20 cellular contexts compared by ENCODE assay signal in genomic region chr7:680411-681127, GRCh38. TPM values are rescaled to one million over a fixed set of nuclear protein-coding genes. Genes with fewer than 3 reads are reported as not detected.
DNase-seq lines count a peak whose midpoint lies in the region; ATAC-seq, FAIRE-seq and TF ChIP-seq lines count a peak whose summit lies in the region.
"Had no signal": no experiment of that assay in that cellular context is flagged by ENCODE, and none has a peak within 500 bp of the region (broad histone marks: within the 10 kb centered on the region; RNA-seq: fewer than 3 reads in every experiment).

No MANE protein-coding gene starts in this region.

- H3K18ac ChIP-seq in H1 (ENCODE audit: extremely low read depth, low read length): no peak overlapping the region

- no peak for FAIRE-seq in H1 (lab: Jason Lieb, UNC)

- CTCF ChIA-PET in H1 (lab: Charles Lee; ENCODE audit: partially characterized antibody): no interaction called here

- peaks cover 1 to 3% of the 10 kb centered on the region in 2 experiments; a peak in 3 of 4 replicates for H3K9me3 ChIP-seq in H1 (ENCODE audit: insufficient read depth in 2 of 2, low read depth in 1 of 2, low read length in 1 of 2)
- H3K9me3 ChIP-seq in spleen: peaks cover 0 to 31% (median 9%) of the 10 kb centered on the region in 8 donors
- peaks cover 2 to 9% (median 5%) of the 10 kb centered on the region in 4 donors for H3K9me3 ChIP-seq in stomach

- H3K4me2 ChIP-seq in H1 (ENCODE audit: insufficient read depth in 1 of 2, low read depth in 2 of 2, low read length in 2 of 2): no peak overlapping the region

- H3K27ac ChIP-seq in H1 (ENCODE audit: low read depth, low read length): no peak overlapping the region
- H3K27ac ChIP-seq in spleen: no peak overlapping the region
- no peak overlapping the region for H3K27ac ChIP-seq in stomach
- H3K27ac ChIP-seq: GM23248 had no signal

- no peak for TF ChIP-seq RAD21 in H1 (IDR thresholded peaks at IDR 0.05 in 1 of 2, conservative IDR thresholded peaks at IDR 0.05 in 1 of 2; ENCODE audit: low read depth in 2 of 2, low read length in 2 of 2)

- no peak overlapping the region for H2BK15ac ChIP-seq in H1 (ENCODE audit: low read length)

- H3K79me2 ChIP-seq in H1 (ENCODE audit: control insufficient read depth in 1 of 2, insufficient read depth in 2 of 2, low read length in 2 of 2): no peaks in the 10 kb centered on the region; a peak in 1 of 4 replicates

- no peak for TF ChIP-seq POLR2A in H1 (IDR thresholded peaks at IDR 0.05; ENCODE audit: control extremely low read depth in 1 of 2, low read depth in 2 of 2, low read length in 2 of 2)
- no peak for TF ChIP-seq POLR2A in spleen (IDR thresholded peaks at IDR 0.05)
- no peak for TF ChIP-seq POLR2A in stomach (IDR thresholded peaks at IDR 0.05)

- H2AK5ac ChIP-seq in H1 (ENCODE audit: low read depth, low read length): no peak overlapping the region

- H3K14ac ChIP-seq in H1 (ENCODE audit: insufficient read length): no peak overlapping the region

- intact Hi-C loops in spleen (cut with DNase I; ENCODE audit: low total_unique reads): no loop called here
- intact Hi-C loops in stomach (cut with DNase I; ENCODE audit: low total_unique reads): no loop called here

- peaks cover 3% of the 10 kb centered on the region; the same call in 1 of the 2 replicates for H3K79me1 ChIP-seq in H1 (ENCODE audit: low read depth, low read length)

- peak overlapping the region; percentile 11 for H3K27ac Mint-ChIP-seq in activated T-helper 17 cell treated with anti-CD3 and anti-CD28 coated beads, Interleukin-2, amount 50 U/mL, for 72 hours

- peaks cover 2% of the 10 kb centered on the region; the same call in 1 of the 2 replicates for H3K23me2 ChIP-seq in H1 (ENCODE audit: low read depth, low read length)

- no peak overlapping the region for H3K9ac ChIP-seq in H1 (replicated peaks in 1 of 4; ENCODE audit: extremely low read depth in 1 of 4, low read depth in 3 of 4, low read length in 3 of 4)
- H3K9ac ChIP-seq: GM23248 had no signal

- H4K91ac ChIP-seq in H1 (replicated peaks; ENCODE audit: insufficient read length, low read length): no peak overlapping the region

- H3K4me1 Mint-ChIP-seq in activated T-helper 17 cell treated with anti-CD3 and anti-CD28 coated beads, Interleukin-2, amount 50 U/mL, for 72 hours: no peaks in the 10 kb centered on the region
- H3K4me1 Mint-ChIP-seq: CD4-positive, CD25-positive, alpha-beta regulatory T cell had no signal

- H2BK20ac ChIP-seq in H1 (ENCODE audit: low read length): no peak overlapping the region

- H3K4me1 ChIP-seq in H1 (replicated peaks in 1 of 4; ENCODE audit: control insufficient read depth in 3 of 4, insufficient read depth in 4 of 4, low read length in 3 of 4): no peaks in the 10 kb centered on the region
- H3K4me1 ChIP-seq in spleen: no peaks in the 10 kb centered on the region
- H3K4me1 ChIP-seq in stomach: no peaks in the 10 kb centered on the region
- H3K4me1 ChIP-seq: HAP-1 had no signal

- peaks cover 16% of the 10 kb centered on the region for H3K36me3 Mint-ChIP-seq in activated T-helper 17 cell treated with anti-CD3 and anti-CD28 coated beads, Interleukin-2, amount 50 U/mL, for 72 hours (ENCODE audit: low read depth)

- no peak for TF ChIP-seq CTCF in H1 (IDR thresholded peaks at IDR 0.05; ENCODE audit: control extremely low read depth in 1 of 3, insufficient read depth in 1 of 3, low read depth in 1 of 3, low read length in 3 of 3)
- no peak for TF ChIP-seq CTCF in spleen (IDR thresholded peaks at IDR 0.05 in 8 of 11, conservative IDR thresholded peaks at IDR 0.05 in 3 of 11)
- no peak for TF ChIP-seq CTCF in stomach (IDR thresholded peaks at IDR 0.05)

- H3K27me3 Mint-ChIP-seq in activated T-helper 17 cell treated with anti-CD3 and anti-CD28 coated beads, Interleukin-2, amount 50 U/mL, for 72 hours: no peaks in the 10 kb centered on the region
- H3K27me3 Mint-ChIP-seq: CD4-positive, CD25-positive, alpha-beta regulatory T cell had no signal

- no peak overlapping the region for H2BK120ac ChIP-seq in H1 (replicated peaks; ENCODE audit: low read depth, low read length)

- no peak for ATAC-seq in activated T-helper 17 cell treated with anti-CD3 and anti-CD28 coated beads, Interleukin-2, amount 50 U/mL, for 72 hours (replicated peaks)
- ATAC-seq: Panc1 had no signal

- H3K27me3 ChIP-seq in H1 (replicated peaks in 1 of 4; ENCODE audit: control insufficient read depth in 3 of 4, extremely low read depth in 1 of 4, insufficient read depth in 3 of 4, low read length in 3 of 4) (no peaks in the 10 kb centered on the region), spleen (replicated peaks in 1 of 7) (no peaks in the 10 kb centered on the region), stomach (no peaks in the 10 kb centered on the region)

- H4K20me1 ChIP-seq in H1 (replicated peaks in 1 of 2; ENCODE audit: control insufficient read depth in 1 of 2, insufficient read depth in 2 of 2, low read length in 2 of 2): no peaks in the 10 kb centered on the region

- H2BK5ac ChIP-seq in H1 (ENCODE audit: low read depth, low read length): no peak overlapping the region

- no peak overlapping the region for H3K56ac ChIP-seq in H1 (replicated peaks; ENCODE audit: insufficient read length, low read depth, low read length)

- H2AFZ ChIP-seq in H1 (ENCODE audit: low read length): no peak overlapping the region
- H2AFZ ChIP-seq: GM23248 had no signal

- peaks cover 2 to 40% (median 11%) of the 10 kb centered on the region in 4 experiments; a peak in 7 of 8 replicates for H3K36me3 ChIP-seq in H1 (ENCODE audit: control insufficient read depth in 2 of 4, insufficient read depth in 4 of 4, low read length in 3 of 4)
- H3K36me3 ChIP-seq in spleen: peaks cover 0 to 60% (median 19%) of the 10 kb centered on the region in 6 donors
- peaks cover 0 to 56% (median 41%) of the 10 kb centered on the region in 4 donors for H3K36me3 ChIP-seq in stomach

- H4K5ac ChIP-seq in H1 (ENCODE audit: insufficient read length, low read depth, low read length): no peak overlapping the region

- H3K4me3 ChIP-seq in H1 (ENCODE audit: extremely low read depth in 1 of 4, insufficient read depth in 2 of 4, low read depth in 3 of 4, low read length in 4 of 4) (no peak overlapping the region), spleen (no peak overlapping the region), stomach (no peak overlapping the region)
- H3K4me3 ChIP-seq: GM23248, HAP-1 had no signal

- POLR2A ChIA-PET in H1 (lab: Charles Lee; ENCODE audit: partially characterized antibody): no interaction called here

- H3K9me3 Mint-ChIP-seq in activated T-helper 17 cell treated with anti-CD3 and anti-CD28 coated beads, Interleukin-2, amount 50 U/mL, for 72 hours: peaks cover 5% of the 10 kb centered on the region

- 87% methylated on average over 23 of the region's 25 CpGs; no CpG with 5 or more reads in 1 of the 2 experiments for WGBS in H1 (ENCODE audit: extremely low coverage in 1 of 2, insufficient coverage in 1 of 2, insufficient read length in 1 of 2, insufficient replicate concordance in 2 of 2, low coverage in 1 of 2, low lambda C conversion rate in 2 of 2, missing lambda C conversion rate in 1 of 2), 2 experiments
- 93 to 98% (median 96%) methylated on average over 14 to 25 of the region's 25 CpGs for WGBS in spleen, 5 donors
- WGBS in stomach, 5 donors: 95 to 99% (median 97%) methylated on average over 25 of the region's 25 CpGs

- H4K8ac ChIP-seq in H1 (ENCODE audit: extremely low read depth, insufficient read depth, low read length): peak overlapping the region; percentile 2; the same call in 1 of the 2 replicates

- H2BK12ac ChIP-seq in H1 (ENCODE audit: low read depth, low read length): no peak overlapping the region

- no peak overlapping the region for H3K23ac ChIP-seq in H1 (ENCODE audit: insufficient read length)

- no peak overlapping the region for H3K4ac ChIP-seq in H1 (replicated peaks; ENCODE audit: insufficient read length, low read depth, low read length)

- H3K4me3 Mint-ChIP-seq in activated T-helper 17 cell treated with anti-CD3 and anti-CD28 coated beads, Interleukin-2, amount 50 U/mL, for 72 hours: no peak overlapping the region
- H3K4me3 Mint-ChIP-seq: CD4-positive, CD25-positive, alpha-beta regulatory T cell had no signal

- no peak for DNase-seq in H1 (ENCODE audit: low read depth in 1 of 2, low spot score in 2 of 2)
- peak; percentile 76 for DNase-seq in mesenteric fat pad (ENCODE audit: low spot score)
- peak; percentile 64 for DNase-seq in spleen
- no peak for DNase-seq in NCI-H1417 treated with DMSO at 0.1 percent for 48 hours (lab: John Stamatoyannopoulos, UW)
- DNase-seq in stomach: no peak
- no peak for DNase-seq in AG08396 (ENCODE audit: low spot score)
- DNase-seq: CD4-positive, CD25-positive, alpha-beta regulatory T cell; DMS 273 treated with DMSO at 0.1 percent for 48 hours; DMS79 treated with DMSO at 0.1 percent for 48 hours; GM23248; NCI-H1092 treated with DMSO at 0.1 percent for 48 hours; NCI-H146; NCI-H2029 treated with DMSO at 0.1 percent for 48 hours; NCI-H2171; NCI-H345; NCI-H524; NCI-H82 had no signal

- TF ChIP-seq EP300 in H1 (IDR thresholded peaks at IDR 0.05; ENCODE audit: borderline replicate concordance in 1 of 2, low read depth in 2 of 2, low read length in 2 of 2) (no peak), stomach (IDR thresholded peaks at IDR 0.05) (no peak)

RNA-seq across cellular contexts. Expression of gene DNAAF5, which starts 45.9 kb away (rescaled TPM):
- 10 to 100 TPM; 15.1 to 39.9 TPM for total RNA-seq in activated T-helper 17 cell treated with anti-CD3 and anti-CD28 coated beads, Interleukin-2, amount 50 U/mL, for 72 hours
- 55.1 and 56.5 TPM in 2 replicates for total RNA-seq in H1 (2021; fragmentation: NEBNext Ultra II Directional; extraction: Animal tissue kit (Norgen Biotek cat#: 25700))
- polyA plus RNA-seq in H1 (2011; rRNA removed): 95.9 and 164 TPM in 2 replicates
- 46.8 TPM for polyA plus RNA-seq in H1 (2011; cell fraction: cytosol; rRNA removed)
- polyA plus RNA-seq in H1 (2011; cell fraction: nucleus; rRNA removed): 73.5 TPM
- polyA plus RNA-seq in H1 (2012, experiment 1 of 2): 34.1 to 57.9 TPM (median 53.4 TPM) in 4 replicates
- 45.5 TPM for polyA plus RNA-seq in H1 (2012, experiment 2 of 2)
- polyA plus RNA-seq in H1 (2013, experiment 1 of 2): 33.9 TPM
- polyA plus RNA-seq in H1 (2013, experiment 2 of 2): 34.7 TPM
- 50.1 and 75.3 TPM in 2 replicates for polyA minus RNA-seq in H1 (2011; rRNA and poly(A)+ RNA removed)
- polyA minus RNA-seq in H1 (2011; cell fraction: cytosol; rRNA and poly(A)+ RNA removed): 44.4 TPM
- polyA minus RNA-seq in H1 (2011; cell fraction: nucleus; rRNA and poly(A)+ RNA removed): 43.4 TPM
- 20.4 TPM for total RNA-seq in mesenteric fat pad
- total RNA-seq in spleen: 10 to 100 TPM; 13.7 to 22.4 (median 21.2) TPM
- polyA plus RNA-seq in spleen: 1 to 10 TPM; 7.5 to 8.4 (median 7.7) TPM
- 100 to 1,000 TPM in 1 of 5 donors, 10 to 100 TPM in 3, 1 to 10 TPM in 1; 9.2 to 210 (median 33.3) TPM for total RNA-seq in stomach
- 10 to 100 TPM in 2 of 3 donors, 1 to 10 TPM in 1; 6.7 to 15.1 (median 10.2) TPM for polyA plus RNA-seq in stomach

RNA-seq across cellular contexts. Expression of gene PRKAR1B, which starts 46.5 kb away (rescaled TPM):
- total RNA-seq in activated T-helper 17 cell treated with anti-CD3 and anti-CD28 coated beads, Interleukin-2, amount 50 U/mL, for 72 hours: 10 to 100 TPM; 26.2 to 56.0 TPM
- 55.7 and 58.0 TPM in 2 replicates for total RNA-seq in H1 (2021; fragmentation: NEBNext Ultra II Directional; extraction: Animal tissue kit (Norgen Biotek cat#: 25700))
- polyA plus RNA-seq in H1 (2011; rRNA removed) (12.3 and 23.2 TPM in 2 replicates), spleen (10 to 100 TPM in 2 of 3 donors, 1 to 10 TPM in 1; 9.9 to 30.2 (median 13.9) TPM), stomach (1 to 10 TPM; 5.0 to 9.3 (median 7.8) TPM)
- polyA plus RNA-seq in H1 (2011; cell fraction: cytosol; rRNA removed): 25.3 TPM
- 30.8 TPM for polyA plus RNA-seq in H1 (2011; cell fraction: nucleus; rRNA removed)
- polyA plus RNA-seq in H1 (2012, experiment 1 of 2): 43.9 to 55.5 TPM (median 53.2 TPM) in 4 replicates
- 35.0 TPM for polyA plus RNA-seq in H1 (2012, experiment 2 of 2)
- polyA plus RNA-seq in H1 (2013, experiment 1 of 2): 18.5 TPM
- 19.0 TPM for polyA plus RNA-seq in H1 (2013, experiment 2 of 2)
- polyA minus RNA-seq in H1 (2011; rRNA and poly(A)+ RNA removed): 43.0 and 43.2 TPM in 2 replicates
- polyA minus RNA-seq in H1 (2011; cell fraction: cytosol; rRNA and poly(A)+ RNA removed): 28.6 TPM
- polyA minus RNA-seq in H1 (2011; cell fraction: nucleus; rRNA and poly(A)+ RNA removed): 22.1 TPM
- total RNA-seq in mesenteric fat pad (11.7 TPM), spleen (10 to 100 TPM; 20.8 to 39.5 (median 23.8) TPM), stomach (10 to 100 TPM in 4 of 5 donors, 1 to 10 TPM in 1; 4.5 to 45.8 (median 15.2) TPM)

Comparison
In these comparisons a context has a peak if more than half of its experiments do, and no peak if none do; other contexts are left out.
1. DNase-seq: peak in mesenteric fat pad (single experiment) and spleen (single experiment); none in H1 (0 of 2), NCI-H1417 treated with DMSO at 0.1 percent for 48 hours (single experiment), stomach (single experiment) and AG08396 (single experiment).